ENCODE assay signal across 1 cellular context in the genomic region with DNA sequence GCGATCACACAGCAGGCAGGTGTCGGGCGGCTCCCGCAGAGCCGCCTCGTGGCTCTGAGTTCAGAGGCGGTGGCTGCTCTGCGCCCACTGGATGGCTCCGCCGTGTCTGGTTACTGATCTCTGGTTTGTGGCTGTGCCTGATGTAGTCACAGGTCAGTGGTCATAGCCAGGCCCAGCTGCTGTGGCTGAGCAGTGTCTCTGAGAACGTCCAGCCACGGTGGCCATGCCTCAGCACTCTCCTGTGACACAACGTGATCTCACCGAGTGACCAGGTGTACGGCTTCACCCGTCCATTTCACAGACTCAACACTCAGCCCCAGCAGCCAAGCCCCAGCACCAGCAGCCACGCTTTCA.
TF ChIP-seq lines count a peak whose summit lies in the region.

No MANE protein-coding gene starts in this region.

TF ChIP-seq in GM12878, 131 proteins besides CTCF, POLR2A, EP300 and RAD21 (continued from another document):
- TF ChIP-seq, protein P1, sequence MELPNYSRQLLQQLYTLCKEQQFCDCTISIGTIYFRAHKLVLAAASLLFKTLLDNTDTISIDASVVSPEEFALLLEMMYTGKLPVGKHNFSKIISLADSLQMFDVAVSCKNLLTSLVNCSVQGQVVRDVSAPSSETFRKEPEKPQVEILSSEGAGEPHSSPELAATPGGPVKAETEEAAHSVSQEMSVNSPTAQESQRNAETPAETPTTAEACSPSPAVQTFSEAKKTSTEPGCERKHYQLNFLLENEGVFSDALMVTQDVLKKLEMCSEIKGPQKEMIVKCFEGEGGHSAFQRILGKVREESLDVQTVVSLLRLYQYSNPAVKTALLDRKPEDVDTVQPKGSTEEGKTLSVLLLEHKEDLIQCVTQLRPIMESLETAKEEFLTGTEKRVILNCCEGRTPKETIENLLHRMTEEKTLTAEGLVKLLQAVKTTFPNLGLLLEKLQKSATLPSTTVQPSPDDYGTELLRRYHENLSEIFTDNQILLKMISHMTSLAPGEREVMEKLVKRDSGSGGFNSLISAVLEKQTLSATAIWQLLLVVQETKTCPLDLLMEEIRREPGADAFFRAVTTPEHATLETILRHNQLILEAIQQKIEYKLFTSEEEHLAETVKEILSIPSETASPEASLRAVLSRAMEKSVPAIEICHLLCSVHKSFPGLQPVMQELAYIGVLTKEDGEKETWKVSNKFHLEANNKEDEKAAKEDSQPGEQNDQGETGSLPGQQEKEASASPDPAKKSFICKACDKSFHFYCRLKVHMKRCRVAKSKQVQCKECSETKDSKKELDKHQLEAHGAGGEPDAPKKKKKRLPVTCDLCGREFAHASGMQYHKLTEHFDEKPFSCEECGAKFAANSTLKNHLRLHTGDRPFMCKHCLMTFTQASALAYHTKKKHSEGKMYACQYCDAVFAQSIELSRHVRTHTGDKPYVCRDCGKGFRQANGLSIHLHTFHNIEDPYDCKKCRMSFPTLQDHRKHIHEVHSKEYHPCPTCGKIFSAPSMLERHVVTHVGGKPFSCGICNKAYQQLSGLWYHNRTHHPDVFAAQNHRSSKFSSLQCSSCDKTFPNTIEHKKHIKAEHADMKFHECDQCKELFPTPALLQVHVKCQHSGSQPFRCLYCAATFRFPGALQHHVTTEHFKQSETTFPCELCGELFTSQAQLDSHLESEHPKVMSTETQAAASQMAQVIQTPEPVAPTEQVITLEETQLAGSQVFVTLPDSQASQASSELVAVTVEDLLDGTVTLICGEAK (IDR thresholded peaks at IDR 0.05; ENCODE audit: borderline replicate concordance) = no peak
- TF ChIP-seq, protein P2, sequence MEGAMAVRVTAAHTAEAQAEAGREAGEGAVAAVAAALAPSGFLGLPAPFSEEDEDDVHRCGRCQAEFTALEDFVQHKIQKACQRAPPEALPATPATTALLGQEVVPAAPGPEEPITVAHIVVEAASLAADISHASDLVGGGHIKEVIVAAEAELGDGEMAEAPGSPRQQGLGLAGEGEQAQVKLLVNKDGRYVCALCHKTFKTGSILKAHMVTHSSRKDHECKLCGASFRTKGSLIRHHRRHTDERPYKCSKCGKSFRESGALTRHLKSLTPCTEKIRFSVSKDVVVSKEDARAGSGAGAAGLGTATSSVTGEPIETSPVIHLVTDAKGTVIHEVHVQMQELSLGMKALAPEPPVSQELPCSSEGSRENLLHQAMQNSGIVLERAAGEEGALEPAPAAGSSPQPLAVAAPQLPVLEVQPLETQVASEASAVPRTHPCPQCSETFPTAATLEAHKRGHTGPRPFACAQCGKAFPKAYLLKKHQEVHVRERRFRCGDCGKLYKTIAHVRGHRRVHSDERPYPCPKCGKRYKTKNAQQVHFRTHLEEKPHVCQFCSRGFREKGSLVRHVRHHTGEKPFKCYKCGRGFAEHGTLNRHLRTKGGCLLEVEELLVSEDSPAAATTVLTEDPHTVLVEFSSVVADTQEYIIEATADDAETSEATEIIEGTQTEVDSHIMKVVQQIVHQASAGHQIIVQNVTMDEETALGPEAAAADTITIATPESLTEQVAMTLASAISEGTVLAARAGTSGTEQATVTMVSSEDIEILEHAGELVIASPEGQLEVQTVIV (IDR thresholded peaks at IDR 0.05; ENCODE audit: borderline replicate concordance, partially characterized antibody) = no peak
- TF ChIP-seq BHLHE40 (IDR thresholded peaks at IDR 0.05; ENCODE audit: borderline replicate concordance in 1 of 2, low read depth in 2 of 2, low read length in 1 of 2) (peak in 1 of 2 experiments; percentile 62; a peak in 2 of 4 replicates), BACH1 (IDR thresholded peaks at IDR 0.05; ENCODE audit: borderline replicate concordance) (no peak), NR2F1 (conservative IDR thresholded peaks at IDR 0.05) (peak; percentile 88), PAX5 (IDR thresholded peaks at IDR 0.05; ENCODE audit: borderline replicate concordance, low read depth, low read length) (peak; percentile 63; the same call in 1 of the 2 replicates), FOXM1 (IDR thresholded peaks at IDR 0.05; ENCODE audit: low read depth, low read length) (no peak), YBX1 (IDR thresholded peaks at IDR 0.05) (no peak), TAF1 (IDR thresholded peaks at IDR 0.05; ENCODE audit: borderline replicate concordance, low read depth, low read length) (no peak), RUNX3 (IDR thresholded peaks at IDR 0.05; ENCODE audit: low read length) (peak; percentile 79)
- TF ChIP-seq, protein P3, sequence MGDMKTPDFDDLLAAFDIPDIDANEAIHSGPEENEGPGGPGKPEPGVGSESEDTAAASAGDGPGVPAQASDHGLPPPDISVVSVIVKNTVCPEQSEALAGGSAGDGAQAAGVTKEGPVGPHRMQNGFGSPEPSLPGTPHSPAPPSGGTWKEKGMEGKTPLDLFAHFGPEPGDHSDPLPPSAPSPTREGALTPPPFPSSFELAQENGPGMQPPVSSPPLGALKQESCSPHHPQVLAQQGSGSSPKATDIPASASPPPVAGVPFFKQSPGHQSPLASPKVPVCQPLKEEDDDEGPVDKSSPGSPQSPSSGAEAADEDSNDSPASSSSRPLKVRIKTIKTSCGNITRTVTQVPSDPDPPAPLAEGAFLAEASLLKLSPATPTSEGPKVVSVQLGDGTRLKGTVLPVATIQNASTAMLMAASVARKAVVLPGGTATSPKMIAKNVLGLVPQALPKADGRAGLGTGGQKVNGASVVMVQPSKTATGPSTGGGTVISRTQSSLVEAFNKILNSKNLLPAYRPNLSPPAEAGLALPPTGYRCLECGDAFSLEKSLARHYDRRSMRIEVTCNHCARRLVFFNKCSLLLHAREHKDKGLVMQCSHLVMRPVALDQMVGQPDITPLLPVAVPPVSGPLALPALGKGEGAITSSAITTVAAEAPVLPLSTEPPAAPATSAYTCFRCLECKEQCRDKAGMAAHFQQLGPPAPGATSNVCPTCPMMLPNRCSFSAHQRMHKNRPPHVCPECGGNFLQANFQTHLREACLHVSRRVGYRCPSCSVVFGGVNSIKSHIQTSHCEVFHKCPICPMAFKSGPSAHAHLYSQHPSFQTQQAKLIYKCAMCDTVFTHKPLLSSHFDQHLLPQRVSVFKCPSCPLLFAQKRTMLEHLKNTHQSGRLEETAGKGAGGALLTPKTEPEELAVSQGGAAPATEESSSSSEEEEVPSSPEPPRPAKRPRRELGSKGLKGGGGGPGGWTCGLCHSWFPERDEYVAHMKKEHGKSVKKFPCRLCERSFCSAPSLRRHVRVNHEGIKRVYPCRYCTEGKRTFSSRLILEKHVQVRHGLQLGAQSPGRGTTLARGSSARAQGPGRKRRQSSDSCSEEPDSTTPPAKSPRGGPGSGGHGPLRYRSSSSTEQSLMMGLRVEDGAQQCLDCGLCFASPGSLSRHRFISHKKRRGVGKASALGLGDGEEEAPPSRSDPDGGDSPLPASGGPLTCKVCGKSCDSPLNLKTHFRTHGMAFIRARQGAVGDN (IDR thresholded peaks at IDR 0.05) = 0 out of 2 replicates have a peak, but pooled peaks have one; percentile 31
- TF ChIP-seq, protein P4, sequence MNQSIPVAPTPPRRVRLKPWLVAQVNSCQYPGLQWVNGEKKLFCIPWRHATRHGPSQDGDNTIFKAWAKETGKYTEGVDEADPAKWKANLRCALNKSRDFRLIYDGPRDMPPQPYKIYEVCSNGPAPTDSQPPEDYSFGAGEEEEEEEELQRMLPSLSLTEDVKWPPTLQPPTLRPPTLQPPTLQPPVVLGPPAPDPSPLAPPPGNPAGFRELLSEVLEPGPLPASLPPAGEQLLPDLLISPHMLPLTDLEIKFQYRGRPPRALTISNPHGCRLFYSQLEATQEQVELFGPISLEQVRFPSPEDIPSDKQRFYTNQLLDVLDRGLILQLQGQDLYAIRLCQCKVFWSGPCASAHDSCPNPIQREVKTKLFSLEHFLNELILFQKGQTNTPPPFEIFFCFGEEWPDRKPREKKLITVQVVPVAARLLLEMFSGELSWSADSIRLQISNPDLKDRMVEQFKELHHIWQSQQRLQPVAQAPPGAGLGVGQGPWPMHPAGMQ (IDR thresholded peaks at IDR 0.05; ENCODE audit: borderline replicate concordance) = no peak
- TF ChIP-seq, protein P5, sequence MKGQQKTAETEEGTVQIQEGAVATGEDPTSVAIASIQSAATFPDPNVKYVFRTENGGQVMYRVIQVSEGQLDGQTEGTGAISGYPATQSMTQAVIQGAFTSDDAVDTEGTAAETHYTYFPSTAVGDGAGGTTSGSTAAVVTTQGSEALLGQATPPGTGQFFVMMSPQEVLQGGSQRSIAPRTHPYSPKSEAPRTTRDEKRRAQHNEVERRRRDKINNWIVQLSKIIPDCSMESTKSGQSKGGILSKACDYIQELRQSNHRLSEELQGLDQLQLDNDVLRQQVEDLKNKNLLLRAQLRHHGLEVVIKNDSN (IDR thresholded peaks at IDR 0.05; ENCODE audit: borderline replicate concordance, extremely low read length, insufficient read depth, low read depth, low read length) = no peak
- TF ChIP-seq, protein P6, sequence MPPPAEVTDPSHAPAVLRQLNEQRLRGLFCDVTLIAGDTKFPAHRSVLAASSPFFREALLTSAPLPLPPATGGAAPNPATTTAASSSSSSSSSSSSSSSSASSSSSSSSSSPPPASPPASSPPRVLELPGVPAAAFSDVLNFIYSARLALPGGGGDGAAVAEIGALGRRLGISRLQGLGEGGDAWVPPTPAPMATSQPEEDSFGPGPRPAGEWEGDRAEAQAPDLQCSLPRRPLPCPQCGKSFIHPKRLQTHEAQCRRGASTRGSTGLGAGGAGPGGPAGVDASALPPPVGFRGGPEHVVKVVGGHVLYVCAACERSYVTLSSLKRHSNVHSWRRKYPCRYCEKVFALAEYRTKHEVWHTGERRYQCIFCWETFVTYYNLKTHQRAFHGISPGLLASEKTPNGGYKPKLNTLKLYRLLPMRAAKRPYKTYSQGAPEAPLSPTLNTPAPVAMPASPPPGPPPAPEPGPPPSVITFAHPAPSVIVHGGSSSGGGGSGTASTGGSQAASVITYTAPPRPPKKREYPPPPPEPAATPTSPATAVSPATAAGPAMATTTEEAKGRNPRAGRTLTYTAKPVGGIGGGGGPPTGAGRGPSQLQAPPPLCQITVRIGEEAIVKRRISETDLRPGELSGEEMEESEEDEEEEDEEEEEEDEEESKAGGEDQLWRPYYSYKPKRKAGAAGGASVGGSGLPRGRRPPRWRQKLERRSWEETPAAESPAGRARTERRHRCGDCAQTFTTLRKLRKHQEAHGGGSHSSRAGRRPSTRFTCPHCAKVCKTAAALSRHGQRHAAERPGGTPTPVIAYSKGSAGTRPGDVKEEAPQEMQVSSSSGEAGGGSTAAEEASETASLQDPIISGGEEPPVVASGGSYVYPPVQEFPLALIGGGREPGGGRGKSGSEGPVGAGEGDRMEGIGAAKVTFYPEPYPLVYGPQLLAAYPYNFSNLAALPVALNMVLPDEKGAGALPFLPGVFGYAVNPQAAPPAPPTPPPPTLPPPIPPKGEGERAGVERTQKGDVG (CRISPR knock-in tag; IDR thresholded peaks at IDR 0.05) = no peak
